Comparison of ENCODE assay signal across 14 cellular contexts in genomic region chr9:35227283-35227682, GRCh38.
DNase-seq lines count a peak whose midpoint lies in the region; ATAC-seq, FAIRE-seq and TF ChIP-seq lines count a peak whose summit lies in the region.
"Had no signal": no experiment of that assay in that cellular context is flagged by ENCODE, and none has a peak within 500 bp of the region (broad histone marks: within the 10 kb centered on the region; RNA-seq: fewer than 3 reads in every experiment).

No MANE protein-coding gene starts in this region.

- H3K27me3 ChIP-seq in right lobe of liver, result no peaks in the 10 kb centered on the region
- no peaks in the 10 kb centered on the region for H3K27me3 ChIP-seq in small intestine (ENCODE audit: control insufficient read depth in 2 of 2, insufficient read depth in 2 of 2, low read length in 2 of 2)
- H3K27me3 ChIP-seq: Peyer's patch had no signal

- TF ChIP-seq CTCF in right lobe of liver (IDR thresholded peaks at IDR 0.05), result no peak

- DNase-seq in Right ventricle myocardium inferior (ENCODE audit: missing footprints), result no peak
- DNase-seq in cardiac septum (ENCODE audit: low spot score), result no peak
- peak; percentile 16 for DNase-seq in amniotic epithelial cell (ENCODE audit: low read depth)
- DNase-seq in right lobe of liver, result no peak
- DNase-seq in small intestine, result peak; percentile 25
- DNase-seq in NK-92 treated with Interleukin-12 subunit alpha and Interleukin-12 subunit beta, amount 100 ng/mL, for 24 hours (lab: John Stamatoyannopoulos, UW), result no peak
- DNase-seq in stimulated activated CD4-positive, alpha-beta T cell treated with anti-CD3 and anti-CD28 coated beads, Interleukin-15, amount 100 ng/mL, for 24 hours, result no peak
- DNase-seq: NCI-H446 treated with DMSO at 0.1 percent for 48 hours, Peyer's patch, SHP77 treated with DMSO at 0.1 percent for 48 hours had no signal

- ATAC-seq in Right ventricle myocardium inferior (peak; percentile 50), right lobe of liver (peak; percentile 65 to 83 (median 77)), GM19467 (IDR thresholded peaks at IDR 0.05; ENCODE audit: unreplicated experiment) (no peak)
- ATAC-seq: HCT116, K562 had no signal

- no peak for FAIRE-seq in small intestine (lab: Jason Lieb, UNC)
- FAIRE-seq: A204.1, K562 had no signal

- no peak overlapping the region for H3K27ac ChIP-seq in right lobe of liver
- no peak overlapping the region for H3K27ac ChIP-seq in small intestine (ENCODE audit: low read depth in 1 of 2, low read length in 1 of 2)
- H3K27ac ChIP-seq: Peyer's patch had no signal

- H3K4me3 ChIP-seq in right lobe of liver, result no peak overlapping the region
- H3K4me3 ChIP-seq in small intestine (ENCODE audit: low read depth in 1 of 2, low read length in 2 of 2), result no peak overlapping the region
- H3K4me3 ChIP-seq: K562, Peyer's patch had no signal

- WGBS in right lobe of liver (ENCODE audit: insufficient coverage, low coverage, low lambda C conversion rate, missing lambda C conversion rate), result 33% methylated on average over 3 of the region's 3 CpGs
- WGBS in small intestine, 3 donors, result 28 to 59% (median 47%) methylated on average over 3 of the region's 3 CpGs

- H3K4me1 ChIP-seq in right lobe of liver (peaks cover 0 to 29% (median 7%) of the 10 kb centered on the region in 4 donors), small intestine (ENCODE audit: control insufficient read depth in 2 of 2, insufficient read depth in 1 of 2, low read depth in 1 of 2, low read length in 1 of 2) (peaks cover 0 to 3% of the 10 kb centered on the region in 2 donors)
- H3K4me1 ChIP-seq: Peyer's patch had no signal

- TF ChIP-seq POLR2A in right lobe of liver (IDR thresholded peaks at IDR 0.05), result no peak

- intact Hi-C loops in Right ventricle myocardium inferior (cut with DNase I) (no loop called here), cardiac septum (cut with DNase I) (no loop called here), right lobe of liver (cut with DNase I) (no loop called here)

- H3K36me3 ChIP-seq in right lobe of liver (no peaks in the 10 kb centered on the region), small intestine (ENCODE audit: control insufficient read depth in 2 of 2, insufficient read depth in 2 of 2, low read length in 2 of 2) (no peaks in the 10 kb centered on the region)
- H3K36me3 ChIP-seq: Peyer's patch had no signal

- H3K9me3 ChIP-seq in right lobe of liver, result no peaks in the 10 kb centered on the region
- no peaks in the 10 kb centered on the region for H3K9me3 ChIP-seq in small intestine (ENCODE audit: control insufficient read depth, low read depth)
- H3K9me3 ChIP-seq: Peyer's patch had no signal

Comparison
In these comparisons a context has a peak if more than half of its experiments do, and no peak if none do; other contexts are left out.
1. DNase-seq: peak in amniotic epithelial cell (single experiment) and small intestine (single experiment); none in Right ventricle myocardium inferior (single experiment), cardiac septum (single experiment), right lobe of liver (0 of 3), NK-92 treated with Interleukin-12 subunit alpha and Interleukin-12 subunit beta, amount 100 ng/mL, for 24 hours (single experiment) and stimulated activated CD4-positive, alpha-beta T cell treated with anti-CD3 and anti-CD28 coated beads, Interleukin-15, amount 100 ng/mL, for 24 hours (single experiment).